ENCODE assay signal across 1 cellular context in the genomic region with DNA sequence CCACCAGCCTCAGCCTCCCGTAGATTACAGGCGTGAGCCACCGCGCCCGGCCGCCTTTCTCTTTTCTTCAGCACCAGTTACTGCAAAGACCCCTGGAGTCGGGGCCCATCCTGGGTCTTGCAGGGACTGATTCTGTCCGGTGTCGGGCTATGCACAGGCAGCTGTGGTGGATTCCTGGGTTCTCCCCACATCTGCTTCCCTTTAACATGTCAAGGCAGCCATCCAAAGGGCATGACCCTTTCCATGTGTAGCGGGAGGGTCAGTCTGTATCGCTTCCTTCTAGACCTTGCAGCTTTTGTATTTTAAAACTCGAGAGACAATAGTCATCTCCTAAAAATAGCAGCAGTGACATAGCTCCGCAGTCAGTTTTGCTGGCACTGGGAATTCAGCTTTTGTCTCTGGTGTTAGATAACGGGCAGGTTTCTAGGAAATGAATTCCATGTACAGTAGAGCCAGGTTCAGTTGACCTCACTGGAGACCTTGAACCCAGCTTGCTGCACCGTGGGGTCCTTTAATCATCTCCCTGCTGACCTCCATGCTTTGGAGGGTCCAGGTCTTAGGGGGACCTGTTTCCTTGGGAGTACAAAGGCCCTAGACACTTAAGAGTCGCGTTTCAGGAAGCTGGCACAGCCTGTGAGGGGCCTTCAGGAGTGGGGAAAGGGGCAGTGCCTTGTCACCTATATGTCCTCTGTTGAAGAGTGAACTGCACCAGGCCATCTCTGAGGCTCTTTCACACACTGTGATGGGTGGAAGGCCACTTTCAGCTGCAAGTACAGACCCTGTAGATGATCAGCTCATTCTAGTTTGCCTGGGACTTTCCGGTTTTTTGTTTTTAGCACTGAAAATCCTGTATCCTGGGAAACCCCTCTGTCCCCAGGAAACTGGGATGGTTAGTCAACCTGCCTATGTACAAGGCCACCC.
TF ChIP-seq lines count a peak whose summit lies in the region.

No MANE protein-coding gene starts in this region.

TF ChIP-seq in K562, 482 proteins besides CTCF, POLR2A, EP300 and RAD21 (continued from another document and continues in another):
- TF ChIP-seq, protein P1, sequence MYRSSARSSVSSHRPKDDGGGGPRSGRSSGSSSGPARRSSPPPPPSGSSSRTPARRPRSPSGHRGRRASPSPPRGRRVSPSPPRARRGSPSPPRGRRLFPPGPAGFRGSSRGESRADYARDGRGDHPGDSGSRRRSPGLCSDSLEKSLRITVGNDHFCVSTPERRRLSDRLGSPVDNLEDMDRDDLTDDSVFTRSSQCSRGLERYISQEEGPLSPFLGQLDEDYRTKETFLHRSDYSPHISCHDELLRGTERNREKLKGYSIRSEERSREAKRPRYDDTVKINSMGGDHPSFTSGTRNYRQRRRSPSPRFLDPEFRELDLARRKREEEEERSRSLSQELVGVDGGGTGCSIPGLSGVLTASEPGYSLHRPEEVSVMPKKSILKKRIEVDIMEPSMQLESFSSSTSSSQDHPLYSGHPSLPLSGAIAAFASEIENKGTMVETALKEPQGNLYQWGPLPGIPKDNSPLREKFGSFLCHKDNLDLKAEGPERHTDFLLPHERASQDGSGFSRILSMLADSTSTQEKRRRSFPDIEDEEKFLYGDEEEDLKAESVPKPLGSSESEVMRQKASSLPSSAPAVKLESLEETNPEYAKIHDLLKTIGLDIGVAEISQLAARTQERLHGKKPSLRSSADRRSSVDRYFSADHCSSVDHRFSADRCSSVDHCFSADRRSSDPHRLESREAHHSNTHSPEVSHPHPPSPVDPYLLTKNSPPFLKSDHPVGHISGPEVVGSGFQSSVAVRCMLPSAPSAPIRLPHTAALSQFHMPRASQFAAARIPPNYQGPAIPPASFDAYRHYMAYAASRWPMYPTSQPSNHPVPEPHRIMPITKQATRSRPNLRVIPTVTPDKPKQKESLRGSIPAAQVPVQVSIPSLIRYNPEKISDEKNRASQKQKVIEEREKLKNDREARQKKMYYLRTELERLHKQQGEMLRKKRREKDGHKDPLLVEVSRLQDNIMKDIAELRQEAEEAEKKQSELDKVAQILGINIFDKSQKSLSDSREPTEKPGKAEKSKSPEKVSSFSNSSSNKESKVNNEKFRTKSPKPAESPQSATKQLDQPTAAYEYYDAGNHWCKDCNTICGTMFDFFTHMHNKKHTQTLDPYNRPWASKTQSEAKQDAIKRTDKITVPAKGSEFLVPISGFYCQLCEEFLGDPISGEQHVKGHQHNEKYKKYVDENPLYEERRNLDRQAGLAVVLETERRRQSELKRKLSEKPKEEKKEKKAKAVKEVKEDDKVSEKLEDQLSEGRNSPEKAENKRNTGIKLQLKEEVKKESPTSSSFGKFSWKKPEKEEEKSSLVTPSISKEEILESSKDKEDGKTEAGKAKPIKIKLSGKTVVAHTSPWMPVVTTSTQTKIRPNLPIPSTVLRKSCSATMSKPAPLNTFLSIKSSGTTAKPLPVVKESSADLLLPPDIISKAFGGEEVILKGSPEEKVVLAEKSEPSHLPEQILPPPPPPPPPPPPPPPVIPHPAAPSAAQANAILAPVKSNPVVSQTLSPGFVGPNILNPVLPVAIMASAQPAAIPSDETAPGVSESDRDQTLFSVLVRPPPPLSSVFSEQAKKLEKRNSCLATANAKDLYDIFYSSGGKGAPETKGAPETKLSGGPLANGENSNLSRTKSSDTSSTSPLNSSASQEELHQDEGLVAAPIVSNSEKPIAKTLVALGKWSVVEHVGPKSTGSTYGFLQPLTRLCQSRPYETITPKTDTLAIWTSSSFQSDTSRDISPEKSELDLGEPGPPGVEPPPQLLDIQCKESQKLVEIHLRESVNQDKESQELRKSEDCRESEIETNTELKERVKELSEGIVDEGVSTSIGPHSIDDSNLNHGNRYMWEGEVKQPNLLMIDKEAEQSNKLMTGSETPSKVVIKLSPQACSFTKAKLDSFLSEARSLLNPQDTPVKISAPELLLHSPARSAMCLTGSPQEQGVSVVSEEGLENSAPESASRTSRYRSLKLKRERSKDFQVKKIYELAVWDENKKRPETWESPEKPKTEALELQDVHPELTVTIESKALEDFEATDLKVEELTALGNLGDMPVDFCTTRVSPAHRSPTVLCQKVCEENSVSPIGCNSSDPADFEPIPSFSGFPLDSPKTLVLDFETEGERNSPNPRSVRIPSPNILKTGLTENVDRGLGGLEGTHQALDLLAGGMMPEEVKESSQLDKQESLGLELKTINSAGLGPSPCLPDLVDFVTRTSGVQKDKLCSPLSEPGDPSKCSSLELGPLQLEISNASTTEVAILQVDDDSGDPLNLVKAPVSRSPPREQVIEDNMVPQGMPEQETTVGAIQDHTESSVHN (IDR thresholded peaks at IDR 0.05; ENCODE audit: borderline replicate concordance in 1 of 2, low read depth in 1 of 2) = no peak
- no peak for TF ChIP-seq CBX1 (IDR thresholded peaks at IDR 0.05; ENCODE audit: low read depth)
- TF ChIP-seq, protein P2, sequence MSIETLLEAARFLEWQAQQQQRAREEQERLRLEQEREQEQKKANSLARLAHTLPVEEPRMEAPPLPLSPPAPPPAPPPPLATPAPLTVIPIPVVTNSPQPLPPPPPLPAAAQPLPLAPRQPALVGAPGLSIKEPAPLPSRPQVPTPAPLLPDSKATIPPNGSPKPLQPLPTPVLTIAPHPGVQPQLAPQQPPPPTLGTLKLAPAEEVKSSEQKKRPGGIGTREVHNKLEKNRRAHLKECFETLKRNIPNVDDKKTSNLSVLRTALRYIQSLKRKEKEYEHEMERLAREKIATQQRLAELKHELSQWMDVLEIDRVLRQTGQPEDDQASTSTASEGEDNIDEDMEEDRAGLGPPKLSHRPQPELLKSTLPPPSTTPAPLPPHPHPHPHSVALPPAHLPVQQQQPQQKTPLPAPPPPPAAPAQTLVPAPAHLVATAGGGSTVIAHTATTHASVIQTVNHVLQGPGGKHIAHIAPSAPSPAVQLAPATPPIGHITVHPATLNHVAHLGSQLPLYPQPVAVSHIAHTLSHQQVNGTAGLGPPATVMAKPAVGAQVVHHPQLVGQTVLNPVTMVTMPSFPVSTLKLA (conservative IDR thresholded peaks at IDR 0.05) = no peak; a peak in 1 of 4 replicates
- TF ChIP-seq EZH2 (IDR thresholded peaks at IDR 0.05; ENCODE audit: borderline replicate concordance, low read depth, low read length) = no peak
- no peak for TF ChIP-seq MCM5 (IDR thresholded peaks at IDR 0.05; ENCODE audit: low read depth)
- TF ChIP-seq MEF2A (IDR thresholded peaks at IDR 0.05; ENCODE audit: control insufficient read depth, low read depth, low read length) = peak; percentile 95
- TF ChIP-seq ZBTB7A (IDR thresholded peaks at IDR 0.05; ENCODE audit: borderline replicate concordance, control insufficient read depth, low read depth, low read length) = no peak
- no peak for TF ChIP-seq ZNF212 (CRISPR knock-in tag; IDR thresholded peaks at IDR 0.05)
- peak; percentile 84 for TF ChIP-seq NCOR1 (IDR thresholded peaks at IDR 0.05)
- TF ChIP-seq ZNF23 (CRISPR knock-in tag; IDR thresholded peaks at IDR 0.05) = no peak
- TF ChIP-seq, protein P3, sequence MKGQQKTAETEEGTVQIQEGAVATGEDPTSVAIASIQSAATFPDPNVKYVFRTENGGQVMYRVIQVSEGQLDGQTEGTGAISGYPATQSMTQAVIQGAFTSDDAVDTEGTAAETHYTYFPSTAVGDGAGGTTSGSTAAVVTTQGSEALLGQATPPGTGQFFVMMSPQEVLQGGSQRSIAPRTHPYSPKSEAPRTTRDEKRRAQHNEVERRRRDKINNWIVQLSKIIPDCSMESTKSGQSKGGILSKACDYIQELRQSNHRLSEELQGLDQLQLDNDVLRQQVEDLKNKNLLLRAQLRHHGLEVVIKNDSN (CRISPR knock-in tag; IDR thresholded peaks at IDR 0.05) = no peak
- no peak for TF ChIP-seq JUNB (CRISPR knock-in tag; conservative IDR thresholded peaks at IDR 0.05)
- no peak for TF ChIP-seq TARDBP (IDR thresholded peaks at IDR 0.05)
- TF ChIP-seq CBX2 (IDR thresholded peaks at IDR 0.05; ENCODE audit: insufficient read depth, low read length, poor library complexity, severe bottlenecking) = no peak
- TF ChIP-seq DIDO1 (tag; IDR thresholded peaks at IDR 0.05; ENCODE audit: low read depth) = no peak
- TF ChIP-seq, protein P4, sequence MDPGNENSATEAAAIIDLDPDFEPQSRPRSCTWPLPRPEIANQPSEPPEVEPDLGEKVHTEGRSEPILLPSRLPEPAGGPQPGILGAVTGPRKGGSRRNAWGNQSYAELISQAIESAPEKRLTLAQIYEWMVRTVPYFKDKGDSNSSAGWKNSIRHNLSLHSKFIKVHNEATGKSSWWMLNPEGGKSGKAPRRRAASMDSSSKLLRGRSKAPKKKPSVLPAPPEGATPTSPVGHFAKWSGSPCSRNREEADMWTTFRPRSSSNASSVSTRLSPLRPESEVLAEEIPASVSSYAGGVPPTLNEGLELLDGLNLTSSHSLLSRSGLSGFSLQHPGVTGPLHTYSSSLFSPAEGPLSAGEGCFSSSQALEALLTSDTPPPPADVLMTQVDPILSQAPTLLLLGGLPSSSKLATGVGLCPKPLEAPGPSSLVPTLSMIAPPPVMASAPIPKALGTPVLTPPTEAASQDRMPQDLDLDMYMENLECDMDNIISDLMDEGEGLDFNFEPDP (CRISPR knock-in tag; IDR thresholded peaks at IDR 0.05) = no peak
- TF ChIP-seq, protein P5, sequence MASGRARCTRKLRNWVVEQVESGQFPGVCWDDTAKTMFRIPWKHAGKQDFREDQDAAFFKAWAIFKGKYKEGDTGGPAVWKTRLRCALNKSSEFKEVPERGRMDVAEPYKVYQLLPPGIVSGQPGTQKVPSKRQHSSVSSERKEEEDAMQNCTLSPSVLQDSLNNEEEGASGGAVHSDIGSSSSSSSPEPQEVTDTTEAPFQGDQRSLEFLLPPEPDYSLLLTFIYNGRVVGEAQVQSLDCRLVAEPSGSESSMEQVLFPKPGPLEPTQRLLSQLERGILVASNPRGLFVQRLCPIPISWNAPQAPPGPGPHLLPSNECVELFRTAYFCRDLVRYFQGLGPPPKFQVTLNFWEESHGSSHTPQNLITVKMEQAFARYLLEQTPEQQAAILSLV (tag; IDR thresholded peaks at IDR 0.05) = no peak
- no peak for TF ChIP-seq FOXJ2 (tag; IDR thresholded peaks at IDR 0.05)
- no peak for TF ChIP-seq OTX1 (CRISPR knock-in tag; IDR thresholded peaks at IDR 0.05)
- TF ChIP-seq JUND (IDR thresholded peaks at IDR 0.05; ENCODE audit: borderline replicate concordance, low read depth, low read length) = peak; percentile 78; the same call in 1 of the 2 replicates
- TF ChIP-seq JUND (tag; IDR thresholded peaks at IDR 0.05; ENCODE audit: borderline replicate concordance, low read depth, low read length) = peak; percentile 77; the same call in 1 of the 3 replicates
- no peak for TF ChIP-seq SRSF3 (IDR thresholded peaks at IDR 0.05; ENCODE audit: insufficient read depth, low read length)
- TF ChIP-seq HNRNPL (IDR thresholded peaks at IDR 0.05; ENCODE audit: low read depth, low read length) = no peak
- TF ChIP-seq NR2C2 (CRISPR knock-in tag; IDR thresholded peaks at IDR 0.05) = no peak
- peak; percentile 80 for TF ChIP-seq NR2C2 (tag; IDR thresholded peaks at IDR 0.05)
- no peak for TF ChIP-seq ZNF79 (CRISPR knock-in tag; IDR thresholded peaks at IDR 0.05; ENCODE audit: low read depth)
- TF ChIP-seq ZNF764 (CRISPR knock-in tag; IDR thresholded peaks at IDR 0.05; ENCODE audit: low read depth) = no peak
- no peak for TF ChIP-seq PYGO2 (tag; IDR thresholded peaks at IDR 0.05)
- no peak for TF ChIP-seq CHD4 (IDR thresholded peaks at IDR 0.05; ENCODE audit: insufficient read depth, insufficient replicate concordance, low read depth, low read length, poor library complexity, severe bottlenecking)
- TF ChIP-seq TEAD2 (tag; IDR thresholded peaks at IDR 0.05) = no peak
- no peak for TF ChIP-seq PTBP1 (IDR thresholded peaks at IDR 0.05; ENCODE audit: low read depth, low read length)
- TF ChIP-seq ZNF224 (CRISPR knock-in tag; IDR thresholded peaks at IDR 0.05) = no peak
- no peak for TF ChIP-seq RCOR1 (IDR thresholded peaks at IDR 0.05; ENCODE audit: borderline replicate concordance in 1 of 2, low read depth in 2 of 2, low read length in 2 of 2)
- TF ChIP-seq ZSCAN29 (IDR thresholded peaks at IDR 0.05) = no peak
- TF ChIP-seq KAT7 (CRISPR knock-in tag; IDR thresholded peaks at IDR 0.05; ENCODE audit: borderline replicate concordance) = no peak
- TF ChIP-seq, protein P6, sequence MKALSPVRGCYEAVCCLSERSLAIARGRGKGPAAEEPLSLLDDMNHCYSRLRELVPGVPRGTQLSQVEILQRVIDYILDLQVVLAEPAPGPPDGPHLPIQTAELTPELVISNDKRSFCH (CRISPR knock-in tag; IDR thresholded peaks at IDR 0.05) = no peak
- TF ChIP-seq, protein P6 (tag; IDR thresholded peaks at IDR 0.05) = no peak
- TF ChIP-seq ZNF197 (CRISPR knock-in tag; IDR thresholded peaks at IDR 0.05; ENCODE audit: low read depth) = no peak
- TF ChIP-seq, protein P7, sequence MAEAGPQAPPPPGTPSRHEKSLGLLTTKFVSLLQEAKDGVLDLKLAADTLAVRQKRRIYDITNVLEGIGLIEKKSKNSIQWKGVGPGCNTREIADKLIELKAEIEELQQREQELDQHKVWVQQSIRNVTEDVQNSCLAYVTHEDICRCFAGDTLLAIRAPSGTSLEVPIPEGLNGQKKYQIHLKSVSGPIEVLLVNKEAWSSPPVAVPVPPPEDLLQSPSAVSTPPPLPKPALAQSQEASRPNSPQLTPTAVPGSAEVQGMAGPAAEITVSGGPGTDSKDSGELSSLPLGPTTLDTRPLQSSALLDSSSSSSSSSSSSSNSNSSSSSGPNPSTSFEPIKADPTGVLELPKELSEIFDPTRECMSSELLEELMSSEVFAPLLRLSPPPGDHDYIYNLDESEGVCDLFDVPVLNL (CRISPR knock-in tag; IDR thresholded peaks at IDR 0.05; ENCODE audit: low read depth) = no peak
- no peak for TF ChIP-seq NFIX (CRISPR knock-in tag; IDR thresholded peaks at IDR 0.05; ENCODE audit: low read depth)
- TF ChIP-seq MECOM (CRISPR knock-in tag; IDR thresholded peaks at IDR 0.05) = no peak
- no peak for TF ChIP-seq PHF21A (IDR thresholded peaks at IDR 0.05; ENCODE audit: borderline replicate concordance, low read depth)
- no peak for TF ChIP-seq NCOA2 (IDR thresholded peaks at IDR 0.05; ENCODE audit: partially characterized antibody in 2 of 2)
- TF ChIP-seq PCBP2 (IDR thresholded peaks at IDR 0.05; ENCODE audit: low read depth, low read length, poor library complexity, severe bottlenecking) = no peak
- peak; percentile 24; the same call in 1 of the 2 replicates for TF ChIP-seq ZEB2 (IDR thresholded peaks at IDR 0.05)
- TF ChIP-seq BMI1 (IDR thresholded peaks at IDR 0.05; ENCODE audit: low read length) = no peak
- no peak for TF ChIP-seq NFYB (IDR thresholded peaks at IDR 0.05; ENCODE audit: extremely low read depth, insufficient read length)
- no peak for TF ChIP-seq DDX20 (tag; IDR thresholded peaks at IDR 0.05; ENCODE audit: low read depth)
- peak; percentile 35; the same call in 1 of the 2 replicates for TF ChIP-seq L3MBTL2 (IDR thresholded peaks at IDR 0.05)
- TF ChIP-seq, protein P8, sequence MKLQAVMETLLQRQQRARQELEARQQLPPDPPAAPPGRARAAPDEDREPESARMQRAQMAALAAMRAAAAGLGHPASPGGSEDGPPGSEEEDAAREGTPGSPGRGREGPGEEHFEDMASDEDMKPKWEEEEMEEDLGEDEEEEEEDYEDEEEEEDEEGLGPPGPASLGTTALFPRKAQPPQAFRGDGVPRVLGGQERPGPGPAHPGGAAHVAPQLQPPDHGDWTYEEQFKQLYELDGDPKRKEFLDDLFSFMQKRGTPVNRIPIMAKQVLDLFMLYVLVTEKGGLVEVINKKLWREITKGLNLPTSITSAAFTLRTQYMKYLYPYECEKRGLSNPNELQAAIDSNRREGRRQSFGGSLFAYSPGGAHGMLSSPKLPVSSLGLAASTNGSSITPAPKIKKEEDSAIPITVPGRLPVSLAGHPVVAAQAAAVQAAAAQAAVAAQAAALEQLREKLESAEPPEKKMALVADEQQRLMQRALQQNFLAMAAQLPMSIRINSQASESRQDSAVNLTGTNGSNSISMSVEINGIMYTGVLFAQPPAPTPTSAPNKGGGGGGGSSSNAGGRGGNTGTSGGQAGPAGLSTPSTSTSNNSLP (IDR thresholded peaks at IDR 0.05; ENCODE audit: borderline replicate concordance, low read depth, low read length) = no peak
- TF ChIP-seq NFE2L1 (tag; IDR thresholded peaks at IDR 0.05; ENCODE audit: borderline replicate concordance, low read depth) = no peak
